In genomic region chr6:10418862-10419748, GRCh38 we compare ENCODE assay signal across 9 cellular contexts. TPM values are rescaled to one million over a fixed set of nuclear protein-coding genes. Genes with fewer than 3 reads are reported as not detected.
DNase-seq lines count a peak whose midpoint lies in the region; ATAC-seq and TF ChIP-seq lines count a peak whose summit lies in the region.
"Had no signal": no experiment of that assay in that cellular context is flagged by ENCODE, and none has a peak within 500 bp of the region (broad histone marks: within the 10 kb centered on the region; RNA-seq: fewer than 3 reads in every experiment).

No MANE protein-coding gene starts in this region.

- no peaks in the 10 kb centered on the region for H3K4me1 Mint-ChIP-seq in Caco-2 (ENCODE audit: low read depth, unreplicated experiment)
- peaks cover 77% of the 10 kb centered on the region for H3K4me1 Mint-ChIP-seq in WTC11

- H3K27me3 Mint-ChIP-seq in Caco-2 (ENCODE audit: insufficient read depth, unreplicated experiment) (no peaks in the 10 kb centered on the region), WTC11 (ENCODE audit: low read depth) (peaks cover 100% of the 10 kb centered on the region)

- H3K4me1 ChIP-seq in Caco-2, result no peaks in the 10 kb centered on the region

- H3K27me3 ChIP-seq in Caco-2 (replicated peaks; ENCODE audit: control insufficient read depth, insufficient read depth, low read length) (no peaks in the 10 kb centered on the region), kidney epithelial cell (ENCODE audit: control insufficient read depth, insufficient read depth, low read length) (peaks cover 87% of the 10 kb centered on the region)

- DNase-seq in Caco-2 (peak; percentile 17 to 54), WTC11 (ENCODE audit: low spot score) (peak; percentile 83), kidney epithelial cell (ENCODE audit: low read depth) (no peak), OCI-M1 (lab: John Stamatoyannopoulos, UW) (no peak), NCI-H345 (lab: John Stamatoyannopoulos, UW) (no peak), SKM-1 treated with dmso at 0.1 percent for 144 hours (lab: John Stamatoyannopoulos, UW; ENCODE audit: unreplicated experiment) (no peak)
- no peak for DNase-seq in effector CD4-positive, alpha-beta T cell

- H3K4me3 Mint-ChIP-seq in Caco-2 (ENCODE audit: unreplicated experiment), result peak overlapping the region; percentile 48
- H3K4me3 Mint-ChIP-seq in WTC11, result peak overlapping the region; percentile 68

- peaks cover 4% of the 10 kb centered on the region for H3K36me3 Mint-ChIP-seq in Caco-2 (ENCODE audit: insufficient read depth, unreplicated experiment)
- H3K36me3 Mint-ChIP-seq in WTC11, result no peaks in the 10 kb centered on the region

- H3K9me3 Mint-ChIP-seq in Caco-2 (ENCODE audit: unreplicated experiment) (no peaks in the 10 kb centered on the region), WTC11 (no peaks in the 10 kb centered on the region)

- H3K4me3 ChIP-seq in Caco-2 (ENCODE audit: low read depth, low read length), result no peak overlapping the region
- H3K4me3 ChIP-seq in kidney epithelial cell (ENCODE audit: low read depth, low read length), result peak overlapping the region; percentile 38
- H3K4me3 ChIP-seq: upper lobe of left lung had no signal

- CTCF ChIA-PET in Caco-2 (lab: Charles Lee), result no interaction called here
- CTCF ChIA-PET in WTC11 (lab: Charles Lee), result interaction anchor here (0.6 to 4.6 kb wide), 8 partner anchors 10 to 708 kb away, joined by 3 to 34 read pairs (median 6); no protein-coding TSS in a partner anchor

- POLR2A ChIA-PET in Caco-2 (lab: Charles Lee), result no interaction called here
- POLR2A ChIA-PET in WTC11 (lab: Charles Lee), result interaction anchor here (0.8 to 1.4 kb wide), 3 partner anchors 9 to 27 kb away, joined by 3 to 4 read pairs (median 3); no protein-coding TSS in a partner anchor

- no peak for TF ChIP-seq CTCF in Caco-2 (IDR thresholded peaks at IDR 0.05; ENCODE audit: insufficient read depth in 1 of 2, low read depth in 1 of 2, low read length in 1 of 2, severe bottlenecking in 1 of 2, unreplicated experiment in 1 of 2)
- TF ChIP-seq CTCF in WTC11 (IDR thresholded peaks at IDR 0.05), result no peak
- no peak for TF ChIP-seq CTCF in kidney epithelial cell (IDR thresholded peaks at IDR 0.05; ENCODE audit: insufficient read depth, low read length, poor library complexity, severe bottlenecking)

- H3K9me3 ChIP-seq in Caco-2, result no peaks in the 10 kb centered on the region
- H3K9me3 ChIP-seq: upper lobe of left lung had no signal

- intact Hi-C loops in Caco-2 (cut with micrococcal nuclease; ENCODE audit: unreplicated experiment), result no loop called here

- H3K27ac Mint-ChIP-seq in Caco-2 (ENCODE audit: unreplicated experiment), result no peak overlapping the region
- H3K27ac Mint-ChIP-seq in WTC11, result no peak overlapping the region

- BruUV-seq in Caco-2 (replicated peaks; lab: Mats Ljungman, UMichigan), result no TSS peak

- ATAC-seq in HG02588 (IDR thresholded peaks at IDR 0.05; ENCODE audit: unreplicated experiment), result peak; percentile 39
- peak; percentile 32 for ATAC-seq in WTC11

- H3K36me3 ChIP-seq in Caco-2 (ENCODE audit: control insufficient read depth, insufficient read depth, low read length), result no peaks in the 10 kb centered on the region
- H3K36me3 ChIP-seq in kidney epithelial cell (ENCODE audit: control insufficient read depth, insufficient read depth, low read length), result no peaks in the 10 kb centered on the region
- H3K36me3 ChIP-seq: upper lobe of left lung had no signal

TF ChIP-seq in WTC11, 78 proteins besides CTCF, POLR2A, EP300 and RAD21:
- no peak for TF ChIP-seq MLX (CRISPR knock-in tag; IDR thresholded peaks at IDR 0.05)
- no peak for TF ChIP-seq IRF2 (CRISPR knock-in tag; IDR thresholded peaks at IDR 0.05; ENCODE audit: borderline replicate concordance, low read depth)
- TF ChIP-seq ESRRA (CRISPR knock-in tag; IDR thresholded peaks at IDR 0.05; ENCODE audit: borderline replicate concordance), result no peak
- TF ChIP-seq ZNF317 (CRISPR knock-in tag; IDR thresholded peaks at IDR 0.05; ENCODE audit: borderline replicate concordance, low read depth), result no peak
- TF ChIP-seq, protein P1, sequence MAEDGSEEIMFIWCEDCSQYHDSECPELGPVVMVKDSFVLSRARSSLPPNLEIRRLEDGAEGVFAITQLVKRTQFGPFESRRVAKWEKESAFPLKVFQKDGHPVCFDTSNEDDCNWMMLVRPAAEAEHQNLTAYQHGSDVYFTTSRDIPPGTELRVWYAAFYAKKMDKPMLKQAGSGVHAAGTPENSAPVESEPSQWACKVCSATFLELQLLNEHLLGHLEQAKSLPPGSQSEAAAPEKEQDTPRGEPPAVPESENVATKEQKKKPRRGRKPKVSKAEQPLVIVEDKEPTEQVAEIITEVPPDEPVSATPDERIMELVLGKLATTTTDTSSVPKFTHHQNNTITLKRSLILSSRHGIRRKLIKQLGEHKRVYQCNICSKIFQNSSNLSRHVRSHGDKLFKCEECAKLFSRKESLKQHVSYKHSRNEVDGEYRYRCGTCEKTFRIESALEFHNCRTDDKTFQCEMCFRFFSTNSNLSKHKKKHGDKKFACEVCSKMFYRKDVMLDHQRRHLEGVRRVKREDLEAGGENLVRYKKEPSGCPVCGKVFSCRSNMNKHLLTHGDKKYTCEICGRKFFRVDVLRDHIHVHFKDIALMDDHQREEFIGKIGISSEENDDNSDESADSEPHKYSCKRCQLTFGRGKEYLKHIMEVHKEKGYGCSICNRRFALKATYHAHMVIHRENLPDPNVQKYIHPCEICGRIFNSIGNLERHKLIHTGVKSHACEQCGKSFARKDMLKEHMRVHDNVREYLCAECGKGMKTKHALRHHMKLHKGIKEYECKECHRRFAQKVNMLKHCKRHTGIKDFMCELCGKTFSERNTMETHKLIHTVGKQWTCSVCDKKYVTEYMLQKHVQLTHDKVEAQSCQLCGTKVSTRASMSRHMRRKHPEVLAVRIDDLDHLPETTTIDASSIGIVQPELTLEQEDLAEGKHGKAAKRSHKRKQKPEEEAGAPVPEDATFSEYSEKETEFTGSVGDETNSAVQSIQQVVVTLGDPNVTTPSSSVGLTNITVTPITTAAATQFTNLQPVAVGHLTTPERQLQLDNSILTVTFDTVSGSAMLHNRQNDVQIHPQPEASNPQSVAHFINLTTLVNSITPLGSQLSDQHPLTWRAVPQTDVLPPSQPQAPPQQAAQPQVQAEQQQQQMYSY (CRISPR knock-in tag; IDR thresholded peaks at IDR 0.05), result peak; percentile 92
- TF ChIP-seq, protein P2, sequence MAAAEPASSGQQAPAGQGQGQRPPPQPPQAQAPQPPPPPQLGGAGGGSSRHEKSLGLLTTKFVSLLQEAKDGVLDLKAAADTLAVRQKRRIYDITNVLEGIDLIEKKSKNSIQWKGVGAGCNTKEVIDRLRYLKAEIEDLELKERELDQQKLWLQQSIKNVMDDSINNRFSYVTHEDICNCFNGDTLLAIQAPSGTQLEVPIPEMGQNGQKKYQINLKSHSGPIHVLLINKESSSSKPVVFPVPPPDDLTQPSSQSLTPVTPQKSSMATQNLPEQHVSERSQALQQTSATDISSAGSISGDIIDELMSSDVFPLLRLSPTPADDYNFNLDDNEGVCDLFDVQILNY (CRISPR knock-in tag; IDR thresholded peaks at IDR 0.05), result no peak
- TF ChIP-seq SMAD4 (CRISPR knock-in tag; IDR thresholded peaks at IDR 0.05), result no peak
- TF ChIP-seq ZMAT4 (CRISPR knock-in tag; IDR thresholded peaks at IDR 0.05), result no peak

RNA-seq across cellular contexts. Expression of gene TFAP2A, which starts 4.2 kb away (rescaled TPM):
- total RNA-seq in Caco-2 (2022) (6.3 and 8.7 TPM in 2 replicates), WTC11 (2021) (0.27 to 0.42 TPM (median 0.30 TPM) in 3 replicates), kidney epithelial cell (8.8 and 11.2 TPM in 2 replicates)

Comparison
In these comparisons a context has a peak if more than half of its experiments do, and no peak if none do; other contexts are left out.
1. DNase-seq: peak in Caco-2 (2 of 2) and WTC11 (single experiment); none in kidney epithelial cell (single experiment), effector CD4-positive, alpha-beta T cell (single experiment), OCI-M1 (single experiment), NCI-H345 (single experiment) and SKM-1 treated with dmso at 0.1 percent for 144 hours (single experiment).